Comparison of ENCODE assay signal across 17 cellular contexts in the genomic region with DNA sequence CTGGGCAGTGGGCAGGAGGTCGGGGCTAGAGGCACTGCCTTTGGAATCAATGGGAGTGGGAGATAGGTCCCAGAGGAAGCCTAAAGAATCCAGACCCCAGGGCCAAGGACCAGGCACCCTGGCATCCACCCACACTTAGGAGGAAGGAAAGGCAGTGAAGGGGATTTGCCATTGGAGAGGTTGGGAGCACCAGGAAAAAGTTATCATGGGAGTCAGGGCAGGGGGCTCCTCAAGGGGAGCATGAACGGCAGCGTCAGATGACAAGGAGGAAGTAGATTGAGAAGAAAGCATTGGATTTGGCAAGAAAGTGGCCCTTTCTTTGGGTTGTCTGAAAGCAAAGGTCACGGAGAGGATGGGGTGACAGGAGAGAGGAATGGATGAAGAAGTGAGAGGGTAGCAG.
"Had no signal": no experiment of that assay in that cellular context is flagged by ENCODE, and none has a peak within 500 bp of the region (broad histone marks: within the 10 kb centered on the region; RNA-seq: fewer than 3 reads in every experiment).

No MANE protein-coding gene starts in this region.

- H3K9me2 ChIP-seq: SK-N-SH had no signal

- H3K9ac ChIP-seq: SK-N-SH had no signal

- DNase-seq: Karpas-422, KG1, MG63, NCI-H1092 treated with DMSO at 0.1 percent for 48 hours, NCI-H1436, NCI-H187, NCI-H2029 treated with DMSO at 0.1 percent for 48 hours, NCI-H2171 treated with DMSO at 0.1 percent for 48 hours, NCI-H345, NCI-H446 treated with DMSO at 0.1 percent for 48 hours, NCI-H510A treated with DMSO at 0.1 percent for 48 hours, NCI-H526 treated with DMSO at 0.1 percent for 48 hours, NCI-H748 treated with DMSO at 0.1 percent for 48 hours, RPMI8226, SHP77, SK-N-SH, SW 1271 had no signal

- H3K36me3 ChIP-seq: MG63 had no signal

- H3K27me3 ChIP-seq: MG63 had no signal

- H3K9me3 ChIP-seq: MG63, SK-N-SH had no signal

- H3K4me3 ChIP-seq: MG63 had no signal

- H3K4me2 ChIP-seq: SK-N-SH had no signal
